ENCODE assay signal across 18 cellular contexts in the genomic region with DNA sequence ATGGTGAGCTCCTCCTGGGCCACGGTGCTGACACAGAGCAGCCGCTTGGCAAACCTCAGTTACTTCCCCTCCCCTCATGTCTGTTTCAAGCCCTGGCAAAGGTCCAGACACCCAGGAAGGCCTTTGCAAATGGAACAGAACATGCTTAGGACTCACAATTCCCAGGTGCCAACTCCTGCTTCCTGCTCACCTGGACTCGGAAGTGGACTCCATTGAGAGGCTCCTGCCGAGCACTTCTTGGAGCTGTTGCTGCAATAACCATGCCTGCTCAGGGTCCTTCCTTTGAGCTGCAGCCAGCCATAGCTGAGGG. TPM values are rescaled to one million over a fixed set of nuclear protein-coding genes. Genes with fewer than 3 reads are reported as not detected.
DNase-seq lines count a peak whose midpoint lies in the region; ATAC-seq, FAIRE-seq and TF ChIP-seq lines count a peak whose summit lies in the region.
"Had no signal": no experiment of that assay in that cellular context is flagged by ENCODE, and none has a peak within 500 bp of the region (broad histone marks: within the 10 kb centered on the region; RNA-seq: fewer than 3 reads in every experiment).

No MANE protein-coding gene starts in this region.

- H3K27ac ChIP-seq in adrenal gland (no peak overlapping the region), small intestine (ENCODE audit: low read depth in 1 of 2, low read length in 1 of 2) (peak overlapping the region in 1 of 2 donors; percentile 37)
- H3K27ac ChIP-seq: vagina had no signal

- 29 to 41% (median 33%) methylated on average over 3 to 4 of the region's 4 CpGs for WGBS in adrenal gland, 4 donors
- 20 to 55% (median 25%) methylated on average over 4 of the region's 4 CpGs for WGBS in small intestine, 3 donors

- H3K36me3 ChIP-seq in adrenal gland (replicated peaks in 1 of 2), result no peaks in the 10 kb centered on the region
- peaks cover 0 to 6% of the 10 kb centered on the region in 2 donors for H3K36me3 ChIP-seq in small intestine (ENCODE audit: control insufficient read depth in 2 of 2, insufficient read depth in 2 of 2, low read length in 2 of 2)
- H3K36me3 ChIP-seq: vagina had no signal

- peaks cover 18% of the 10 kb centered on the region for H3K4me1 Mint-ChIP-seq in activated T-cell treated with anti-CD3 and anti-CD28 coated beads, Interleukin-2, amount 50 U/mL, for 24 hours (ENCODE audit: low read depth)
- peaks cover 5% of the 10 kb centered on the region for H3K4me1 Mint-ChIP-seq in activated CD8-positive, alpha-beta T cell treated with anti-CD3 and anti-CD28 coated beads, Interleukin-2, amount 10 ng/mL, durations not matched to agents 7 days and 5 days (ENCODE audit: low read depth)

- no peaks in the 10 kb centered on the region for H3K9me3 Mint-ChIP-seq in activated T-cell treated with anti-CD3 and anti-CD28 coated beads, Interleukin-2, amount 50 U/mL, for 24 hours
- no peaks in the 10 kb centered on the region for H3K9me3 Mint-ChIP-seq in activated CD8-positive, alpha-beta T cell treated with anti-CD3 and anti-CD28 coated beads, Interleukin-2, amount 10 ng/mL, durations not matched to agents 7 days and 5 days (ENCODE audit: insufficient read depth)
- H3K9me3 Mint-ChIP-seq: activated T-cell treated with anti-CD3 and anti-CD28 coated beads, Interleukin-2, amount 50 U/mL, for 72 hours had no signal

- no peaks in the 10 kb centered on the region for H3K9me3 ChIP-seq in adrenal gland (replicated peaks in 1 of 3)
- H3K9me3 ChIP-seq in small intestine (ENCODE audit: control insufficient read depth, low read depth), result no peaks in the 10 kb centered on the region
- H3K9me3 ChIP-seq: vagina had no signal

- H3K4me1 ChIP-seq in adrenal gland (replicated peaks in 1 of 2), result peaks cover 5 to 9% of the 10 kb centered on the region in 2 donors
- peaks cover 0 to under 1% of the 10 kb centered on the region in 2 donors for H3K4me1 ChIP-seq in small intestine (ENCODE audit: control insufficient read depth in 2 of 2, insufficient read depth in 1 of 2, low read depth in 1 of 2, low read length in 1 of 2)

- no peak for DNase-seq in activated T-cell treated with anti-CD3 and anti-CD28 coated beads, Interleukin-2, amount 50 U/mL, for 24 hours
- no peak for DNase-seq in activated T-cell treated with anti-CD3 and anti-CD28 coated beads, Interleukin-2, amount 50 U/mL, for 48 hours
- DNase-seq in NCI-H187 (lab: John Stamatoyannopoulos, UW) (peak; percentile 21 to 44), adrenal gland (peak; percentile 60 to 88 (median 85)), small intestine (peak; percentile 86), GM13976 (ENCODE audit: low spot score) (no peak), amniotic stem cell (lab: John Stamatoyannopoulos, UW) (no peak)
- no peak for DNase-seq in activated CD8-positive, alpha-beta T cell treated with anti-CD3 and anti-CD28 coated beads, Interleukin-2, amount 10 ng/mL, durations not matched to agents 7 days and 5 days
- DNase-seq: activated CD4-positive, alpha-beta T cell treated with anti-CD3 and anti-CD28 coated beads for 1 hour; activated T-cell treated with anti-CD3 and anti-CD28 coated beads, Interleukin-2, amount 50 U/mL, for 72 hours; KG1; NCI-H82; stimulated activated CD8-positive, alpha-beta memory T cell treated with anti-CD3 and anti-CD28 coated beads, Interleukin-4, amount 100 ng/mL, for 48 hours; SW 1271 had no signal

- no peaks in the 10 kb centered on the region for H3K27me3 ChIP-seq in adrenal gland
- H3K27me3 ChIP-seq in small intestine (ENCODE audit: control insufficient read depth in 2 of 2, insufficient read depth in 2 of 2, low read length in 2 of 2), result no peaks in the 10 kb centered on the region
- H3K27me3 ChIP-seq: vagina had no signal

- H3K4me3 ChIP-seq in adrenal gland (no peak overlapping the region), small intestine (ENCODE audit: low read depth in 1 of 2, low read length in 2 of 2) (no peak overlapping the region)
- H3K4me3 ChIP-seq: vagina had no signal

- no peaks in the 10 kb centered on the region for H3K27me3 Mint-ChIP-seq in activated T-cell treated with anti-CD3 and anti-CD28 coated beads, Interleukin-2, amount 50 U/mL, for 24 hours
- H3K27me3 Mint-ChIP-seq in activated CD8-positive, alpha-beta T cell treated with anti-CD3 and anti-CD28 coated beads, Interleukin-2, amount 10 ng/mL, durations not matched to agents 7 days and 5 days (ENCODE audit: low read depth), result peaks cover 6% of the 10 kb centered on the region

- POLR2A ChIA-PET in activated CD8-positive, alpha-beta T cell treated with anti-CD3 and anti-CD28 coated beads, Interleukin-2, amount 10 ng/mL, durations not matched to agents 7 days and 5 days (lab: Charles Lee), result interaction anchor here (0.7 kb wide), 1 partner anchor 42 kb away, joined by 4 read pairs; no protein-coding TSS in a partner anchor

- in situ Hi-C loops in GM13976 (cut with MboI; ENCODE audit: low sequenced_read_pairs, unreplicated experiment), result no loop called here

- intact Hi-C loops in adrenal gland (cut with DNase I), result no loop called here

- no peak for FAIRE-seq in small intestine (lab: Jason Lieb, UNC)
- FAIRE-seq: G401.6, GM18507 had no signal

- ATAC-seq in activated CD8-positive, alpha-beta T cell treated with anti-CD3 and anti-CD28 coated beads, Interleukin-2, amount 10 ng/mL, durations not matched to agents 7 days and 5 days, result no peak

- H3K27ac Mint-ChIP-seq in activated T-cell treated with anti-CD3 and anti-CD28 coated beads, Interleukin-2, amount 50 U/mL, for 24 hours, result peak overlapping the region; percentile 18
- H3K27ac Mint-ChIP-seq in activated CD8-positive, alpha-beta T cell treated with anti-CD3 and anti-CD28 coated beads, Interleukin-2, amount 10 ng/mL, durations not matched to agents 7 days and 5 days, result no peak overlapping the region

- CTCF ChIA-PET in activated CD8-positive, alpha-beta T cell treated with anti-CD3 and anti-CD28 coated beads, Interleukin-2, amount 10 ng/mL, durations not matched to agents 7 days and 5 days (lab: Charles Lee), result interaction anchor here (1.0 to 2.0 kb wide), 5 partner anchors 10 to 62 kb away, joined by 4 to 9 read pairs (median 5); a partner anchor contains a TSS

- H3K36me3 Mint-ChIP-seq in activated T-cell treated with anti-CD3 and anti-CD28 coated beads, Interleukin-2, amount 50 U/mL, for 24 hours (ENCODE audit: low read depth), result peaks cover 13% of the 10 kb centered on the region
- peaks cover 2% of the 10 kb centered on the region for H3K36me3 Mint-ChIP-seq in activated CD8-positive, alpha-beta T cell treated with anti-CD3 and anti-CD28 coated beads, Interleukin-2, amount 10 ng/mL, durations not matched to agents 7 days and 5 days (ENCODE audit: low read depth)

- TF ChIP-seq POLR2A in adrenal gland (IDR thresholded peaks at IDR 0.05), result no peak

- TF ChIP-seq CTCF in adrenal gland (IDR thresholded peaks at IDR 0.05), result no peak
- TF ChIP-seq CTCF in GM13976 (IDR thresholded peaks at IDR 0.05; ENCODE audit: borderline replicate concordance, control extremely low read depth, extremely low read depth, insufficient read depth, missing control alignments), result no peak

- H3K4me3 Mint-ChIP-seq in activated T-cell treated with anti-CD3 and anti-CD28 coated beads, Interleukin-2, amount 50 U/mL, for 24 hours, result no peak overlapping the region
- no peak overlapping the region for H3K4me3 Mint-ChIP-seq in activated CD8-positive, alpha-beta T cell treated with anti-CD3 and anti-CD28 coated beads, Interleukin-2, amount 10 ng/mL, durations not matched to agents 7 days and 5 days
- H3K4me3 Mint-ChIP-seq: activated T-cell treated with anti-CD3 and anti-CD28 coated beads, Interleukin-2, amount 50 U/mL, for 72 hours had no signal

RNA-seq across cellular contexts. Expression of a gene that starts 10.7 kb away (rescaled TPM):
- total RNA-seq in adrenal gland, result 1 to 10 TPM in 3 of 8 donors, under 1 TPM in 3, not detected in 2; 0.14 to 2.4 (median 1.1) TPM
- polyA plus RNA-seq in adrenal gland, result 10 to 100 TPM in 1 of 3 donors, 1 to 10 TPM in 1, under 1 TPM in 1; 0.24 to 15.2 (median 8.5) TPM
- polyA plus RNA-seq in small intestine, result 10 to 100 TPM in 2 of 3 donors, 1 to 10 TPM in 1; 1.9 to 27.1 (median 18.6) TPM
- under 1 TPM; 0.24 to 0.37 TPM for total RNA-seq in activated CD8-positive, alpha-beta T cell treated with anti-CD3 and anti-CD28 coated beads, Interleukin-2, amount 10 ng/mL, durations not matched to agents 7 days and 5 days

RNA-seq across cellular contexts. Expression of a gene that starts 10.7 kb away (rescaled TPM):
- not detected for total RNA-seq in adrenal gland
- polyA plus RNA-seq in adrenal gland, result not detected
- polyA plus RNA-seq in small intestine, result under 1 TPM in 1 of 3 donors, not detected in 2; 0.10 TPM
- not detected for total RNA-seq in activated CD8-positive, alpha-beta T cell treated with anti-CD3 and anti-CD28 coated beads, Interleukin-2, amount 10 ng/mL, durations not matched to agents 7 days and 5 days
- total RNA-seq: liver, vagina had no signal
- polyA plus RNA-seq: liver had no signal

RNA-seq across cellular contexts. Expression of a gene that starts 20.3 kb away (rescaled TPM):
- total RNA-seq in adrenal gland, result 100 to 1,000 TPM in 1 of 8 donors, 10 to 100 TPM in 7; 60.1 to 126 (median 83.5) TPM
- polyA plus RNA-seq in adrenal gland (10 to 100 TPM; 22.4 to 97.3 (median 27.9) TPM), small intestine (100 to 1,000 TPM in 2 of 3 donors, 10 to 100 TPM in 1; 93.2 to 222 (median 136) TPM)
- total RNA-seq in activated CD8-positive, alpha-beta T cell treated with anti-CD3 and anti-CD28 coated beads, Interleukin-2, amount 10 ng/mL, durations not matched to agents 7 days and 5 days, result 10 to 100 TPM; 35.5 to 42.5 TPM

RNA-seq across cellular contexts. Expression of a gene that starts 28.2 kb away (rescaled TPM):
- 10 to 100 TPM; 41.9 to 84.2 (median 59.3) TPM for total RNA-seq in adrenal gland
- polyA plus RNA-seq in adrenal gland (100 to 1,000 TPM in 2 of 3 donors, 10 to 100 TPM in 1; 16.1 to 269 (median 240) TPM), small intestine (100 to 1,000 TPM; 143 to 206 (median 152) TPM)
- total RNA-seq in activated CD8-positive, alpha-beta T cell treated with anti-CD3 and anti-CD28 coated beads, Interleukin-2, amount 10 ng/mL, durations not matched to agents 7 days and 5 days, result 10 to 100 TPM; 29.7 to 29.8 TPM

RNA-seq across cellular contexts. Expression of a gene that starts 29.5 kb away (rescaled TPM):
- total RNA-seq in adrenal gland, result not detected
- not detected for polyA plus RNA-seq in adrenal gland
- polyA plus RNA-seq in small intestine, result not detected
- total RNA-seq in activated CD8-positive, alpha-beta T cell treated with anti-CD3 and anti-CD28 coated beads, Interleukin-2, amount 10 ng/mL, durations not matched to agents 7 days and 5 days, result 1 to 10 TPM in 1 of 2 experiments, under 1 TPM in 1; 0.91 to 1.1 TPM
- total RNA-seq: vagina had no signal
- polyA plus RNA-seq: liver had no signal

Comparison
In these comparisons a context has a peak if more than half of its experiments do, and no peak if none do; other contexts are left out.
1. DNase-seq: peak in NCI-H187 (2 of 2), adrenal gland (7 of 7) and small intestine (single experiment); none in activated T-cell treated with anti-CD3 and anti-CD28 coated beads, Interleukin-2, amount 50 U/mL, for 24 hours (single experiment), activated T-cell treated with anti-CD3 and anti-CD28 coated beads, Interleukin-2, amount 50 U/mL, for 48 hours (0 of 2), activated CD8-positive, alpha-beta T cell treated with anti-CD3 and anti-CD28 coated beads, Interleukin-2, amount 10 ng/mL, durations not matched to agents 7 days and 5 days (single experiment), GM13976 (single experiment) and amniotic stem cell (single experiment).